Comparison of ENCODE assay signal across 1 cellular context in the genomic region with DNA sequence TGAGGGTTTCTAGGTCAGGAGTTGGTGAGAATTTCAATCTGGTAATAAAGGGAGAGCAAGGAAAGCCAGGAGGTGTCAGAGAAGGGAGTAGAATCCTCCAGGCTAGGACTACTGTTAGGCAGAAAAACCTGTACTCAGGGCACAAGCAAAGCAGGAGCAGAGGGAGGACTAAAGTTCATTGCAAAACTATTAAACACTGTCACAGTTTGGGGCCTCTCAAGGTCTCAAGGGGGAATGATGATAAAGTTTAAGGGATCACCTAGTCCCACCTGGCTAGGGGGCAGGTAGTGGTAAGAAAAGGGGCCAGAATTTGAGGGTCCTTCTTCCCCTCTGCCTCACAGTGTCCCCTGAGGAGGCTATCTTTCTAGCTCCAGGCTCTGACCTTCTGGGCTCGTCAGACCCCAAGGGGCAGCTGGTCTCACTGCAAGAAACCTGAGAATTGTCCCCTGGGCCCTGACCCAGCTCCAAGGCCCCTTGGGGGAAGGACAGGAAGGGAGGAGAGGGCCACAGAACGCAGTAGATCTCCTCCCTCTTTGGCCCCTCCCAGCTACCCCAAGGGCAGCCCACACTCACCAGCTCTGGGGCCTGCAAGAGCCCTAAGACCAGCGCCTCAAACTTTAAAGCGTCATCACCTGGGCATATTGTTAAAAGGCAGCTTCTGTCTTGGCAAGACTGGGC.
TF ChIP-seq lines count a peak whose summit lies in the region.

No MANE protein-coding gene starts in this region.

TF ChIP-seq in K562, 482 proteins besides CTCF, POLR2A, EP300 and RAD21 (continues in another document):
- TF ChIP-seq HNRNPK (IDR thresholded peaks at IDR 0.05; ENCODE audit: low read depth, low read length, poor library complexity, severe bottlenecking) = no peak
- no peak for TF ChIP-seq ZNF274 (IDR thresholded peaks at IDR 0.05; ENCODE audit: borderline replicate concordance, low read depth, low read length)
- TF ChIP-seq HCFC1 (IDR thresholded peaks at IDR 0.05; ENCODE audit: low read depth, low read length) = no peak
- TF ChIP-seq ZKSCAN1 (IDR thresholded peaks at IDR 0.05; ENCODE audit: low read depth, low read length) = no peak
- no peak for TF ChIP-seq CXXC5 (CRISPR knock-in tag; IDR thresholded peaks at IDR 0.05)
- TF ChIP-seq, protein P1, sequence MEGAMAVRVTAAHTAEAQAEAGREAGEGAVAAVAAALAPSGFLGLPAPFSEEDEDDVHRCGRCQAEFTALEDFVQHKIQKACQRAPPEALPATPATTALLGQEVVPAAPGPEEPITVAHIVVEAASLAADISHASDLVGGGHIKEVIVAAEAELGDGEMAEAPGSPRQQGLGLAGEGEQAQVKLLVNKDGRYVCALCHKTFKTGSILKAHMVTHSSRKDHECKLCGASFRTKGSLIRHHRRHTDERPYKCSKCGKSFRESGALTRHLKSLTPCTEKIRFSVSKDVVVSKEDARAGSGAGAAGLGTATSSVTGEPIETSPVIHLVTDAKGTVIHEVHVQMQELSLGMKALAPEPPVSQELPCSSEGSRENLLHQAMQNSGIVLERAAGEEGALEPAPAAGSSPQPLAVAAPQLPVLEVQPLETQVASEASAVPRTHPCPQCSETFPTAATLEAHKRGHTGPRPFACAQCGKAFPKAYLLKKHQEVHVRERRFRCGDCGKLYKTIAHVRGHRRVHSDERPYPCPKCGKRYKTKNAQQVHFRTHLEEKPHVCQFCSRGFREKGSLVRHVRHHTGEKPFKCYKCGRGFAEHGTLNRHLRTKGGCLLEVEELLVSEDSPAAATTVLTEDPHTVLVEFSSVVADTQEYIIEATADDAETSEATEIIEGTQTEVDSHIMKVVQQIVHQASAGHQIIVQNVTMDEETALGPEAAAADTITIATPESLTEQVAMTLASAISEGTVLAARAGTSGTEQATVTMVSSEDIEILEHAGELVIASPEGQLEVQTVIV (CRISPR knock-in tag; IDR thresholded peaks at IDR 0.05; ENCODE audit: borderline replicate concordance) = no peak
- no peak for TF ChIP-seq CEBPG (CRISPR knock-in tag; IDR thresholded peaks at IDR 0.05)
- no peak for TF ChIP-seq CEBPG (tag; conservative IDR thresholded peaks at IDR 0.05 in 1 of 2, IDR thresholded peaks at IDR 0.05 in 1 of 2)
- no peak for TF ChIP-seq COPS2 (conservative IDR thresholded peaks at IDR 0.05)
- TF ChIP-seq, protein P2, sequence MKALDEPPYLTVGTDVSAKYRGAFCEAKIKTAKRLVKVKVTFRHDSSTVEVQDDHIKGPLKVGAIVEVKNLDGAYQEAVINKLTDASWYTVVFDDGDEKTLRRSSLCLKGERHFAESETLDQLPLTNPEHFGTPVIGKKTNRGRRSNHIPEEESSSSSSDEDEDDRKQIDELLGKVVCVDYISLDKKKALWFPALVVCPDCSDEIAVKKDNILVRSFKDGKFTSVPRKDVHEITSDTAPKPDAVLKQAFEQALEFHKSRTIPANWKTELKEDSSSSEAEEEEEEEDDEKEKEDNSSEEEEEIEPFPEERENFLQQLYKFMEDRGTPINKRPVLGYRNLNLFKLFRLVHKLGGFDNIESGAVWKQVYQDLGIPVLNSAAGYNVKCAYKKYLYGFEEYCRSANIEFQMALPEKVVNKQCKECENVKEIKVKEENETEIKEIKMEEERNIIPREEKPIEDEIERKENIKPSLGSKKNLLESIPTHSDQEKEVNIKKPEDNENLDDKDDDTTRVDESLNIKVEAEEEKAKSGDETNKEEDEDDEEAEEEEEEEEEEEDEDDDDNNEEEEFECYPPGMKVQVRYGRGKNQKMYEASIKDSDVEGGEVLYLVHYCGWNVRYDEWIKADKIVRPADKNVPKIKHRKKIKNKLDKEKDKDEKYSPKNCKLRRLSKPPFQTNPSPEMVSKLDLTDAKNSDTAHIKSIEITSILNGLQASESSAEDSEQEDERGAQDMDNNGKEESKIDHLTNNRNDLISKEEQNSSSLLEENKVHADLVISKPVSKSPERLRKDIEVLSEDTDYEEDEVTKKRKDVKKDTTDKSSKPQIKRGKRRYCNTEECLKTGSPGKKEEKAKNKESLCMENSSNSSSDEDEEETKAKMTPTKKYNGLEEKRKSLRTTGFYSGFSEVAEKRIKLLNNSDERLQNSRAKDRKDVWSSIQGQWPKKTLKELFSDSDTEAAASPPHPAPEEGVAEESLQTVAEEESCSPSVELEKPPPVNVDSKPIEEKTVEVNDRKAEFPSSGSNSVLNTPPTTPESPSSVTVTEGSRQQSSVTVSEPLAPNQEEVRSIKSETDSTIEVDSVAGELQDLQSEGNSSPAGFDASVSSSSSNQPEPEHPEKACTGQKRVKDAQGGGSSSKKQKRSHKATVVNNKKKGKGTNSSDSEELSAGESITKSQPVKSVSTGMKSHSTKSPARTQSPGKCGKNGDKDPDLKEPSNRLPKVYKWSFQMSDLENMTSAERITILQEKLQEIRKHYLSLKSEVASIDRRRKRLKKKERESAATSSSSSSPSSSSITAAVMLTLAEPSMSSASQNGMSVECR (CRISPR knock-in tag; IDR thresholded peaks at IDR 0.05) = 0 out of 2 replicates have a peak, but pooled peaks have one; percentile 7
- no peak for TF ChIP-seq MEIS2 (IDR thresholded peaks at IDR 0.05; ENCODE audit: partially characterized antibody)
- 0 out of 2 replicates have a peak, but pooled peaks have one; percentile 15 for TF ChIP-seq CBFB (CRISPR knock-in tag; IDR thresholded peaks at IDR 0.05)
- TF ChIP-seq, protein P3, sequence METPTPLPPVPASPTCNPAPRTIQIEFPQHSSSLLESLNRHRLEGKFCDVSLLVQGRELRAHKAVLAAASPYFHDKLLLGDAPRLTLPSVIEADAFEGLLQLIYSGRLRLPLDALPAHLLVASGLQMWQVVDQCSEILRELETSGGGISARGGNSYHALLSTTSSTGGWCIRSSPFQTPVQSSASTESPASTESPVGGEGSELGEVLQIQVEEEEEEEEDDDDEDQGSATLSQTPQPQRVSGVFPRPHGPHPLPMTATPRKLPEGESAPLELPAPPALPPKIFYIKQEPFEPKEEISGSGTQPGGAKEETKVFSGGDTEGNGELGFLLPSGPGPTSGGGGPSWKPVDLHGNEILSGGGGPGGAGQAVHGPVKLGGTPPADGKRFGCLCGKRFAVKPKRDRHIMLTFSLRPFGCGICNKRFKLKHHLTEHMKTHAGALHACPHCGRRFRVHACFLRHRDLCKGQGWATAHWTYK (CRISPR knock-in tag; IDR thresholded peaks at IDR 0.05) = no peak
- TF ChIP-seq KLF16 (IDR thresholded peaks at IDR 0.05) = no peak
- TF ChIP-seq, protein P4, sequence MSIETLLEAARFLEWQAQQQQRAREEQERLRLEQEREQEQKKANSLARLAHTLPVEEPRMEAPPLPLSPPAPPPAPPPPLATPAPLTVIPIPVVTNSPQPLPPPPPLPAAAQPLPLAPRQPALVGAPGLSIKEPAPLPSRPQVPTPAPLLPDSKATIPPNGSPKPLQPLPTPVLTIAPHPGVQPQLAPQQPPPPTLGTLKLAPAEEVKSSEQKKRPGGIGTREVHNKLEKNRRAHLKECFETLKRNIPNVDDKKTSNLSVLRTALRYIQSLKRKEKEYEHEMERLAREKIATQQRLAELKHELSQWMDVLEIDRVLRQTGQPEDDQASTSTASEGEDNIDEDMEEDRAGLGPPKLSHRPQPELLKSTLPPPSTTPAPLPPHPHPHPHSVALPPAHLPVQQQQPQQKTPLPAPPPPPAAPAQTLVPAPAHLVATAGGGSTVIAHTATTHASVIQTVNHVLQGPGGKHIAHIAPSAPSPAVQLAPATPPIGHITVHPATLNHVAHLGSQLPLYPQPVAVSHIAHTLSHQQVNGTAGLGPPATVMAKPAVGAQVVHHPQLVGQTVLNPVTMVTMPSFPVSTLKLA (conservative IDR thresholded peaks at IDR 0.05) = no peak
- no peak for TF ChIP-seq ETV5 (CRISPR knock-in tag; IDR thresholded peaks at IDR 0.05; ENCODE audit: low read depth)
- no peak for TF ChIP-seq PHF8 (IDR thresholded peaks at IDR 0.05; ENCODE audit: borderline replicate concordance, low read length)
- TF ChIP-seq, protein P5, sequence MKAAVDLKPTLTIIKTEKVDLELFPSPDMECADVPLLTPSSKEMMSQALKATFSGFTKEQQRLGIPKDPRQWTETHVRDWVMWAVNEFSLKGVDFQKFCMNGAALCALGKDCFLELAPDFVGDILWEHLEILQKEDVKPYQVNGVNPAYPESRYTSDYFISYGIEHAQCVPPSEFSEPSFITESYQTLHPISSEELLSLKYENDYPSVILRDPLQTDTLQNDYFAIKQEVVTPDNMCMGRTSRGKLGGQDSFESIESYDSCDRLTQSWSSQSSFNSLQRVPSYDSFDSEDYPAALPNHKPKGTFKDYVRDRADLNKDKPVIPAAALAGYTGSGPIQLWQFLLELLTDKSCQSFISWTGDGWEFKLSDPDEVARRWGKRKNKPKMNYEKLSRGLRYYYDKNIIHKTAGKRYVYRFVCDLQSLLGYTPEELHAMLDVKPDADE (conservative IDR thresholded peaks at IDR 0.05; ENCODE audit: control insufficient read depth, low read depth, low read length) = no peak
- TF ChIP-seq, protein P6, sequence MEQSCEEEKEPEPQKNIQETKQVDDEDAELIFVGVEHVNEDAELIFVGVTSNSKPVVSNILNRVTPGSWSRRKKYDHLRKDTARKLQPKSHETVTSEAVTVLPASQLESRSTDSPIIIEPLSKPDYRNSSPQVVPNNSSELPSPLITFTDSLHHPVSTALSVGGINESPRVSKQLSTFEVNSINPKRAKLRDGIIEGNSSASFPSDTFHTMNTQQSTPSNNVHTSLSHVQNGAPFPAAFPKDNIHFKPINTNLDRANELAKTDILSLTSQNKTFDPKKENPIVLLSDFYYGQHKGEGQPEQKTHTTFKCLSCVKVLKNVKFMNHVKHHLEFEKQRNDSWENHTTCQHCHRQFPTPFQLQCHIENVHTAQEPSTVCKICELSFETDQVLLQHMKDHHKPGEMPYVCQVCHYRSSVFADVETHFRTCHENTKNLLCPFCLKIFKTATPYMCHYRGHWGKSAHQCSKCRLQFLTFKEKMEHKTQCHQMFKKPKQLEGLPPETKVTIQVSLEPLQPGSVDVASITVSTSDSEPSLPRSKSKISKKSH (CRISPR knock-in tag; IDR thresholded peaks at IDR 0.05) = no peak
- no peak for TF ChIP-seq HDAC6 (IDR thresholded peaks at IDR 0.05; ENCODE audit: low read depth, low read length)
- TF ChIP-seq ELF1 (tag; IDR thresholded peaks at IDR 0.05) = no peak
- TF ChIP-seq, protein P7, sequence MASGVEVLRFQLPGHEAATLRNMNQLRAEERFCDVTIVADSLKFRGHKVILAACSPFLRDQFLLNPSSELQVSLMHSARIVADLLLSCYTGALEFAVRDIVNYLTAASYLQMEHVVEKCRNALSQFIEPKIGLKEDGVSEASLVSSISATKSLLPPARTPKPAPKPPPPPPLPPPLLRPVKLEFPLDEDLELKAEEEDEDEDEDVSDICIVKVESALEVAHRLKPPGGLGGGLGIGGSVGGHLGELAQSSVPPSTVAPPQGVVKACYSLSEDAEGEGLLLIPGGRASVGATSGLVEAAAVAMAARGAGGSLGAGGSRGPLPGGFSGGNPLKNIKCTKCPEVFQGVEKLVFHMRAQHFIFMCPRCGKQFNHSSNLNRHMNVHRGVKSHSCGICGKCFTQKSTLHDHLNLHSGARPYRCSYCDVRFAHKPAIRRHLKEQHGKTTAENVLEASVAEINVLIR (CRISPR knock-in tag; IDR thresholded peaks at IDR 0.05) = no peak
- TF ChIP-seq RFX5 (IDR thresholded peaks at IDR 0.05; ENCODE audit: low read depth, low read length) = no peak
- no peak for TF ChIP-seq EWSR1 (IDR thresholded peaks at IDR 0.05; ENCODE audit: borderline replicate concordance, low read depth, partially characterized antibody)
- TF ChIP-seq BRCA1 (IDR thresholded peaks at IDR 0.05) = no peak
- TF ChIP-seq BRCA1 (CRISPR knock-in tag; IDR thresholded peaks at IDR 0.05) = no peak
- no peak for TF ChIP-seq ZNF143 (CRISPR knock-in tag; IDR thresholded peaks at IDR 0.05)
- TF ChIP-seq BHLHE40 (IDR thresholded peaks at IDR 0.05; ENCODE audit: low read length) = no peak
- no peak for TF ChIP-seq CREB1 (IDR thresholded peaks at IDR 0.05)
- TF ChIP-seq CREB1 (CRISPR knock-in tag; IDR thresholded peaks at IDR 0.05) = peak; percentile 42; the same call in 1 of the 2 replicates
- TF ChIP-seq IRF2 (CRISPR knock-in tag; IDR thresholded peaks at IDR 0.05) = no peak
- TF ChIP-seq TCFL5 (CRISPR knock-in tag; conservative IDR thresholded peaks at IDR 0.05) = 0 out of 2 replicates have a peak, but pooled peaks have one; percentile 23
- no peak for TF ChIP-seq BRD4 (IDR thresholded peaks at IDR 0.05)
- no peak for TF ChIP-seq ZEB2 (IDR thresholded peaks at IDR 0.05)
- TF ChIP-seq, protein P8, sequence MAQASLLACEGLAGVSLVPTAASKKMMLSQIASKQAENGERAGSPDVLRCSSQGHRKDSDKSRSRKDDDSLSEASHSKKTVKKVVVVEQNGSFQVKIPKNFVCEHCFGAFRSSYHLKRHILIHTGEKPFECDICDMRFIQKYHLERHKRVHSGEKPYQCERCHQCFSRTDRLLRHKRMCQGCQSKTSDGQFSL (CRISPR knock-in tag; IDR thresholded peaks at IDR 0.05) = no peak
- TF ChIP-seq, protein P8 (tag; IDR thresholded peaks at IDR 0.05) = no peak
- no peak for TF ChIP-seq POLR2H (tag; IDR thresholded peaks at IDR 0.05; ENCODE audit: low read depth)
- TF ChIP-seq, protein P9, sequence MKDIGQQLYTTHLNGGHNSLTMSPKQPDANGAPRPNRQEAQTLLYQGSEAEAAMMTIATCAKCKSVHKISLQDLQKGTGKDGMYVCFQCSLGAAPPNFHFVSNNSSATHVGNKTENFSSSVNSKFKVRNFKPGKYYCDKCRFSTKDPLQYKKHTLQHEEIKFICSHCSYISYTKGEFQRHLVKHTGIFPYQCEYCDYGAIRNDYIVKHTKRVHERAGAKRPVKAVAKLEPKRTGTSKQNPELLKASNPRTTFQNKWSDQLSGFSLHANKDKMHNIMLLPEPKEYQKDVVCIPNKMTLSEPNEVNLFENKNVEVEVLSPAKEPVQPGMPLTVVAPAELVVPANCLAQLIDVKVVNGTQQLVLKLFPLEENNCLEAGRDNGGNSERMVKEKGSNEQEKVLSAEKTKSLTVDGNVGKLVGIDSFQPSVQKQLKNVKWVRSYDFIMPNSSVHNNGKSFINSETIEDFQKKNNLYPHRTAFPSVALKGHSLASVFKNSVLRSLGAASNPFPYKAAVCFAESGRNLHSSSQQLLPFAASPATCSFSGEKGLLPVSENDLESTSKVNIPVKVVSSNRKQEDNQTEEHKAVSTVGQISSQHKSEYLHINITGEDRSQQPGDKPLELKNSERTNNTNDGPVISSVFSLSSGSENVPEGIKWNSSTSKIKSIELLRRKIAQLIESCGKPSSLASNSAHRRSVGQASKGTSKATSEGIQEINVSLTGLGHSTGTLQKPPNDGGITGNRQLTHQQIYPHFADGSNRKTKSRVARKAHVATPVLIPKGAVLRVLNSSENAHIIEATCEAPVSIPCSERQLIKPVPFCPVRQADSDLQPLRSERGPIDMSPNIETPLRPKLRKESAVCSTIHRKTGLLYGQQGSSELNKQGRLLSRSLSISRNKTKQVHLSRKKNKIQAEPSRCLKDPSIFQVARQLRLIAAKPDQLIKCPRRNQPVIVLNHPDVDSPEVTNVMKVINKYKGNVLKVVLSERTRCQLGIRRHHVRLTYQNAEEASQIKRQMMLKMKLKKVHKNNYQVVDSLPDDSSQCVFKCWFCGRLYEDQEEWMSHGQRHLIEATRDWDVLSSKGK (CRISPR knock-in tag; IDR thresholded peaks at IDR 0.05) = no peak
